10 cellular contexts compared by ENCODE assay signal in genomic region chr1:186806477-186806876, GRCh38. TPM values are rescaled to one million over a fixed set of nuclear protein-coding genes. Genes with fewer than 3 reads are reported as not detected.
DNase-seq lines count a peak whose midpoint lies in the region; ATAC-seq and TF ChIP-seq lines count a peak whose summit lies in the region.
"Had no signal": no experiment of that assay in that cellular context is flagged by ENCODE, and none has a peak within 500 bp of the region (broad histone marks: within the 10 kb centered on the region; RNA-seq: fewer than 3 reads in every experiment).

No MANE protein-coding gene starts in this region.

- 34 to 36% methylated on average over 3 of the region's 3 CpGs for WGBS in upper lobe of left lung, 2 donors

- H3K27me3 ChIP-seq in PC-3 (ENCODE audit: low read length) (no peaks in the 10 kb centered on the region), foreskin keratinocyte (no peaks in the 10 kb centered on the region), upper lobe of left lung (no peaks in the 10 kb centered on the region)

- H3K9me3 ChIP-seq in PC-3 (ENCODE audit: low read length) (no peaks in the 10 kb centered on the region), upper lobe of left lung (no peaks in the 10 kb centered on the region)

- TF ChIP-seq CTCF in C4-2B (conservative IDR thresholded peaks at IDR 0.05) (peak; percentile 71), GM20000 (IDR thresholded peaks at IDR 0.05; ENCODE audit: extremely low read depth, missing control alignments) (peak; percentile 5), PC-3 (conservative IDR thresholded peaks at IDR 0.05; ENCODE audit: low read depth, low read length) (peak; percentile 73), foreskin keratinocyte (conservative IDR thresholded peaks at IDR 0.05) (peak; percentile 65), upper lobe of left lung (IDR thresholded peaks at IDR 0.05) (peak in 1 of 6 experiments; percentile 16)

- ATAC-seq in PC-3 (peak; percentile 86), foreskin keratinocyte (peak; percentile 46), upper lobe of left lung (ENCODE audit: low FRiP score in 2 of 2) (no peak)
- ATAC-seq: stimulated activated effector memory CD8-positive, alpha-beta T cell treated with anti-CD3 and anti-CD28 coated beads, Interleukin-12 subunit alpha, Interleukin-12 subunit beta, amount 100 ng/mL, for 72 hours had no signal

- TF ChIP-seq POLR2A in upper lobe of left lung (IDR thresholded peaks at IDR 0.05): no peak

- intact Hi-C loops in PC-3 (cut with micrococcal nuclease): loop anchor here (1.0 to 5.0 kb wide), 8 partner anchors 84 to 404 kb away; no protein-coding TSS in a partner anchor

- BruUV-seq in PC-3 (replicated peaks; lab: Mats Ljungman, UMichigan): no TSS peak

- no peaks in the 10 kb centered on the region for H3K36me3 ChIP-seq in PC-3 (ENCODE audit: low read depth, low read length)
- no peaks in the 10 kb centered on the region for H3K36me3 ChIP-seq in upper lobe of left lung

- no peak overlapping the region for H3K27ac ChIP-seq in C4-2B
- H3K27ac ChIP-seq in PC-3 (ENCODE audit: low read length): 0 out of 2 replicates have a peak overlapping the region, but pooled peaks have one; percentile 14
- no peak overlapping the region for H3K27ac ChIP-seq in foreskin keratinocyte
- H3K27ac ChIP-seq in upper lobe of left lung: no peak overlapping the region

- H3K79me2 ChIP-seq in PC-3 (ENCODE audit: low read length): no peaks in the 10 kb centered on the region

- peak overlapping the region; percentile 7; the same call in 1 of the 2 replicates for H3K9ac ChIP-seq in PC-3 (ENCODE audit: low read length)

- H4K20me1 ChIP-seq in PC-3 (ENCODE audit: low read length): no peaks in the 10 kb centered on the region

- H3K4me3 ChIP-seq in PC-3 (ENCODE audit: low read length) (no peak overlapping the region), upper lobe of left lung (no peak overlapping the region)

- no peak overlapping the region for H2AFZ ChIP-seq in PC-3 (ENCODE audit: low read length)

- DNase-seq in GM20000 (ENCODE audit: low spot score): peak; percentile 11
- peak; percentile 68 for DNase-seq in PC-3
- DNase-seq in foreskin keratinocyte: peak in 1 of 2 donors; percentile 40
- DNase-seq in epidermal melanocyte (ENCODE audit: insufficient read length, low spot score): no peak
- DNase-seq in KG1 (lab: John Stamatoyannopoulos, UW): no peak
- no peak for DNase-seq in NCI-H2227 treated with DMSO at 0.1 percent for 48 hours (lab: John Stamatoyannopoulos, UW)
- no peak for DNase-seq in upper lobe of left lung
- DNase-seq: activated CD4-positive, alpha-beta T cell treated with anti-CD3 and anti-CD28 coated beads for 48 hours had no signal

- CTCF ChIA-PET in PC-3 (lab: Charles Lee): interaction anchor here (0.5 to 1.2 kb wide), 10 partner anchors 81 to 431 kb away, joined by 3 to 7 read pairs (median 3); partner anchors contain the start of gene TPR

- no peaks in the 10 kb centered on the region for H3F3A ChIP-seq in PC-3 (ENCODE audit: low read length, unreplicated experiment)

- no peak for TF ChIP-seq EP300 in upper lobe of left lung (IDR thresholded peaks at IDR 0.05)

- H3K9me2 ChIP-seq in PC-3 (replicated peaks; ENCODE audit: low read length): no peaks in the 10 kb centered on the region

- POLR2A ChIA-PET in PC-3 (lab: Charles Lee; ENCODE audit: unreplicated experiment): no interaction called here

- H3K4me1 ChIP-seq in PC-3 (ENCODE audit: insufficient read depth, low read length) (no peaks in the 10 kb centered on the region), foreskin keratinocyte (no peaks in the 10 kb centered on the region), upper lobe of left lung (peaks cover 0 to 3% (median 0%) of the 10 kb centered on the region in 4 donors)

- no peak overlapping the region for H3K4me2 ChIP-seq in PC-3 (ENCODE audit: low read length)

RNA-seq across cellular contexts. Expression of gene PLA2G4A, which starts 22.3 kb away (rescaled TPM):
- total RNA-seq in PC-3 (2014; rRNA removed): 1.3 and 2.3 TPM in 2 replicates
- 11.4 and 16.1 TPM in 2 replicates for total RNA-seq in foreskin keratinocyte
- 4.7 and 7.2 TPM in 2 replicates for polyA plus RNA-seq in foreskin keratinocyte
- 10 to 100 TPM in 2 of 6 donors, 1 to 10 TPM in 4; 2.1 to 11.8 (median 7.5) TPM for total RNA-seq in upper lobe of left lung

Comparison
In these comparisons a context has a peak if more than half of its experiments do, and no peak if none do; other contexts are left out.
1. DNase-seq: peak in GM20000 (single experiment) and PC-3 (single experiment); none in epidermal melanocyte (single experiment), KG1 (single experiment), NCI-H2227 treated with DMSO at 0.1 percent for 48 hours (single experiment) and upper lobe of left lung (0 of 2).
2. ATAC-seq: peak in PC-3 (single experiment) and foreskin keratinocyte (single experiment); none in upper lobe of left lung (0 of 2).